Comparison of ENCODE assay signal across 8 cellular contexts in the genomic region with DNA sequence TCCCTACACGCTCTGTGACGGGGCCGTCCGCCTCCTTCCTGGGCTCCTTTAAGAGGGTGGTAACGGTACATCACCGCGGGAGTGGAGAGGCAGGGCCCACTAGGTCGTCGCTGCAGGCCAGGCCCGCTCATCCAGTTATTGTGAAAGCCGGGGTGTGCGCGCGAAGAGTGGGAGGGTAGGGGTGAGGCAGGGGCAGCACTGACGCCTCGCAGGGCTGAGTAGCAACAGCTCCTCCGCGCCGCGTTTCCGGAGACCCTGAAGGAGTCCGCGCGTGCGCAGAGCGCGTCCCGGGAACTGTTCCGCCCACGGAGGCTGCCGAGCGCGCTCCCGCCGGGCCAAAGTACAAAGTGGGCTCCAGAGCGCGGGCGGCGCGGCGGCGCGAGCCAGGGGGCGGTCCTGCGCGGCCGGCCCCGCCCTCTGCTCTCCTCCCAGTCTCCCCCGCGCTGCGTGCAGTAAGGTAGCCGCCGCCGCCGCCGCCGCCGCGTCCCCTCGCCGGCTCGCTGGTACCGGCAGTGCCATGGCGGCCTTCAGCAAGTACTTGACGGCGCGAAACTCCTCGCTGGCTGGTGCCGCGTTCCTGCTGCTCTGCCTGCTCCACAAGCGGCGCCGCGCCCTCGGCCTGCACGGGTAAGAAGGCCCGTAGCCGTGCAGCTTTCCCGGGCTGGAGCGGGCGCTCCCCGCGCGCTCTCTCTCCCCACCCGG. TPM values are rescaled to one million over a fixed set of nuclear protein-coding genes. Genes with fewer than 3 reads are reported as not detected.
DNase-seq lines count a peak whose midpoint lies in the region; ATAC-seq and TF ChIP-seq lines count a peak whose summit lies in the region.

A gene (plus strand): TSS at position 428 of the 702 bp plus-strand sequence. CDS start 90 bp downstream, at position 518.

- no peak for TF ChIP-seq CTCF in left ventricle myocardium inferior (IDR thresholded peaks at IDR 0.05; ENCODE audit: borderline replicate concordance)
- TF ChIP-seq CTCF in prostate gland (IDR thresholded peaks at IDR 0.05) = no peak

- peak within 1 kb of the TSS; percentile 62 for H3K27ac Mint-ChIP-seq in T-helper 1 cell treated with Interleukin-12 subunit alpha and Interleukin-12 subunit beta and Interleukin-4 antibody, amounts not matched to agents 30 μg/mL and 1 μg/mL, for 36 hours

- H3K36me3 ChIP-seq in left ventricle myocardium inferior (no peaks in the 10 kb centered on the region), prostate gland (no peaks in the 10 kb centered on the region)

- no peaks in the 10 kb centered on the region for H3K9me3 Mint-ChIP-seq in T-helper 1 cell treated with Interleukin-12 subunit alpha and Interleukin-12 subunit beta and Interleukin-4 antibody, amounts not matched to agents 30 μg/mL and 1 μg/mL, for 36 hours

- H3K9me3 ChIP-seq in left ventricle myocardium inferior (replicated peaks) (no peaks in the 10 kb centered on the region), prostate gland (no peaks in the 10 kb centered on the region)

- intact Hi-C loops in left ventricle myocardium inferior (cut with micrococcal nuclease) (no loop called here), prostate gland (cut with DNase I) (loop anchor here (5.0 kb wide), 1 partner anchor 384 kb away; no protein-coding TSS in a partner anchor)

- H3K4me3 Mint-ChIP-seq in T-helper 1 cell treated with Interleukin-12 subunit alpha and Interleukin-12 subunit beta and Interleukin-4 antibody, amounts not matched to agents 30 μg/mL and 1 μg/mL, for 36 hours = no peak within 1 kb of the TSS

- ATAC-seq in GM18498 (IDR thresholded peaks at IDR 0.05; ENCODE audit: unreplicated experiment) (peak; percentile 96), HG02885 (IDR thresholded peaks at IDR 0.05; ENCODE audit: poor library complexity, unreplicated experiment) (peak; percentile 97)

- H3K36me3 Mint-ChIP-seq in T-helper 1 cell treated with Interleukin-12 subunit alpha and Interleukin-12 subunit beta and Interleukin-4 antibody, amounts not matched to agents 30 μg/mL and 1 μg/mL, for 36 hours (ENCODE audit: low read depth) = peaks cover 1% of the 10 kb centered on the region

- H3K4me1 ChIP-seq in left ventricle myocardium inferior (peaks cover 58% of the 10 kb centered on the region), prostate gland (replicated peaks) (peaks cover 5% of the 10 kb centered on the region)

- peak within 1 kb of the TSS; percentile 92 for H3K27ac ChIP-seq in left ventricle myocardium inferior (replicated peaks)
- peak within 1 kb of the TSS; percentile 87 to 92 for H3K27ac ChIP-seq in prostate gland

- H3K27me3 ChIP-seq in left ventricle myocardium inferior (ENCODE audit: low read depth) = no peaks in the 10 kb centered on the region
- no peaks in the 10 kb centered on the region for H3K27me3 ChIP-seq in prostate gland (replicated peaks; ENCODE audit: insufficient read depth)

- peak; percentile 91 for TF ChIP-seq POLR2A in prostate gland (IDR thresholded peaks at IDR 0.05)

- DNase-seq in NCI-H1694 treated with DMSO at 0.1 percent for 48 hours (lab: John Stamatoyannopoulos, UW) = peak; percentile 94
- DNase-seq in amniotic stem cell (lab: John Stamatoyannopoulos, UW) = peak; percentile 90
- peak; percentile 98 for DNase-seq in left ventricle myocardium inferior
- DNase-seq in prostate gland (ENCODE audit: low spot score) = peak; percentile 96
- DNase-seq in ureter (ENCODE audit: low spot score) = peak; percentile 97

- peaks cover 24% of the 10 kb centered on the region for H3K27me3 Mint-ChIP-seq in T-helper 1 cell treated with Interleukin-12 subunit alpha and Interleukin-12 subunit beta and Interleukin-4 antibody, amounts not matched to agents 30 μg/mL and 1 μg/mL, for 36 hours (ENCODE audit: low read depth)

- peaks cover 29% of the 10 kb centered on the region for H3K4me1 Mint-ChIP-seq in T-helper 1 cell treated with Interleukin-12 subunit alpha and Interleukin-12 subunit beta and Interleukin-4 antibody, amounts not matched to agents 30 μg/mL and 1 μg/mL, for 36 hours (ENCODE audit: low read depth)

- WGBS in prostate gland = under 1% methylated on average over 58 of the region's 85 CpGs

- H3K4me3 ChIP-seq in left ventricle myocardium inferior (peak within 1 kb of the TSS; percentile 95), prostate gland (peak within 1 kb of the TSS; percentile 93 to 98)

RNA-seq across cellular contexts. Expression of the gene that starts here (rescaled TPM):
- 76.6 TPM for total RNA-seq in left ventricle myocardium inferior
- 10 to 100 TPM; 35.5 to 38.5 TPM for total RNA-seq in prostate gland
- 126 TPM for total RNA-seq in ureter

Comparison
In these comparisons a context has a peak if more than half of its experiments do, and no peak if none do; other contexts are left out.
1. Peak in every context shown above with its lines: DNase-seq, ATAC-seq, H3K4me3 ChIP-seq and H3K27ac ChIP-seq.